In the genomic region with DNA sequence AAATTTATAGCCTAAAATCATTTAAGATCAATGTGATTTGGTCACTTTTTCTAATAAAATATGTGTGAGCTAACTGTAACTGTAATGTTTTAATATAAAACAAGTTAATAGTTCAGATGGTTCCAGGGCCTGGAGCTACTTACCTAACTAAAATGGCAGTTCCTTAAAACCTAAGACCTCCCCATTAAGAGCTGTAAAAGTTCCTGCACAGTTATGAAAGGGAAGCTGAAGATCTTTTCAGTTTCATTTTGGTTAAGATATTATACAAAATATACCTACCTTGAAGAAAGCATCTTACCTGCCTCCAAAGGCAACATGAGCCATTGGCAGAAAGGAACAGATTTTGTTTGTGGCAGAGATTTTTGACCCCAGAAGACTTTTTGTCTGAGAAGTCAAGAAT, we compare ENCODE assay signal across 24 cellular contexts. TPM values are rescaled to one million over a fixed set of nuclear protein-coding genes. Genes with fewer than 3 reads are reported as not detected.
DNase-seq lines count a peak whose midpoint lies in the region; ATAC-seq and TF ChIP-seq lines count a peak whose summit lies in the region.
"Had no signal": no experiment of that assay in that cellular context is flagged by ENCODE, and none has a peak within 500 bp of the region (broad histone marks: within the 10 kb centered on the region; RNA-seq: fewer than 3 reads in every experiment).

No MANE protein-coding gene starts in this region.

- H3K9me3 Mint-ChIP-seq in activated T-cell treated with anti-CD3 and anti-CD28 coated beads, Interleukin-2, amount 50 U/mL, for 72 hours: no peaks in the 10 kb centered on the region
- no peaks in the 10 kb centered on the region for H3K9me3 Mint-ChIP-seq in chondrocyte (ENCODE audit: low read depth)
- H3K9me3 Mint-ChIP-seq: CD4-positive, CD25-positive, alpha-beta regulatory T cell had no signal

- CTCF ChIA-PET in A673 (lab: Charles Lee): no interaction called here

- peaks cover 1% of the 10 kb centered on the region in 2 donors for H3K36me3 Mint-ChIP-seq in activated T-cell treated with anti-CD3 and anti-CD28 coated beads, Interleukin-2, amount 50 U/mL, for 72 hours (ENCODE audit: insufficient read depth in 2 of 2)
- H3K36me3 Mint-ChIP-seq in chondrocyte (ENCODE audit: low read depth): peaks cover 11% of the 10 kb centered on the region

- no peaks in the 10 kb centered on the region for H3K27me3 ChIP-seq in A673 (replicated peaks; ENCODE audit: insufficient read depth, low read depth, low read length, poor library complexity)
- H3K27me3 ChIP-seq: BE2C had no signal

- H3K27ac Mint-ChIP-seq in activated T-cell treated with anti-CD3 and anti-CD28 coated beads, Interleukin-2, amount 50 U/mL, for 72 hours: peak overlapping the region; percentile 44
- H3K27ac Mint-ChIP-seq in chondrocyte (ENCODE audit: unreplicated experiment): no peak overlapping the region

- H3K36me3 ChIP-seq in A673 (ENCODE audit: insufficient read depth, low read length, poor library complexity, severe bottlenecking): no peaks in the 10 kb centered on the region

- intact Hi-C loops in A673 (cut with micrococcal nuclease; ENCODE audit: unreplicated experiment): no loop called here

- no peak overlapping the region for H3K4me3 ChIP-seq in A673 (ENCODE audit: low read depth, low read length, poor library complexity, severe bottlenecking)

- no peak for DNase-seq in activated T-cell treated with anti-CD3 and anti-CD28 coated beads, Interleukin-2, amount 50 U/mL, for 72 hours
- DNase-seq in activated T-cell treated with anti-CD3 and anti-CD28 coated beads, Interleukin-2, amount 50 U/mL, for 48 hours: no peak
- DNase-seq in chondrocyte (ENCODE audit: low spot score): no peak
- DNase-seq in A673 (ENCODE audit: low spot score): no peak
- DNase-seq: 8988T, BE2C, GF-D8, GOT3, KG1, NCI-H1417 treated with DMSO at 0.1 percent for 48 hours, NCI-H187 treated with DMSO at 0.1 percent for 48 hours, NCI-H2227 treated with DMSO at 0.1 percent for 48 hours, NCI-H524, NCI-H82, PC-3, RPMI8226, SHP77 treated with DMSO at 0.1 percent for 48 hours, T-helper 1 cell had no signal

- no peaks in the 10 kb centered on the region for H3K4me1 Mint-ChIP-seq in activated T-cell treated with anti-CD3 and anti-CD28 coated beads, Interleukin-2, amount 50 U/mL, for 72 hours (ENCODE audit: low read depth)
- H3K4me1 Mint-ChIP-seq in chondrocyte (ENCODE audit: low read depth): no peaks in the 10 kb centered on the region

- POLR2A ChIA-PET in A673 (lab: Charles Lee; ENCODE audit: low non-redundant PET): no interaction called here

- no peak for ATAC-seq in activated T-cell treated with anti-CD3 and anti-CD28 coated beads, Interleukin-2, amount 50 U/mL, for 72 hours (replicated peaks in 1 of 2)
- ATAC-seq in GM21526 (IDR thresholded peaks at IDR 0.05; ENCODE audit: low FRiP score, unreplicated experiment): peak; percentile 57
- ATAC-seq in HG03460 (IDR thresholded peaks at IDR 0.05; ENCODE audit: unreplicated experiment): peak; percentile 46
- no peak for ATAC-seq in GM19467 (IDR thresholded peaks at IDR 0.05; ENCODE audit: unreplicated experiment)
- ATAC-seq in GM19463 (IDR thresholded peaks at IDR 0.05; ENCODE audit: unreplicated experiment): no peak
- ATAC-seq: HCT116, PC-3 had no signal

- no TSS peak for BruUV-seq in A673 (replicated peaks; lab: Mats Ljungman, UMichigan)

- H3K9me3 ChIP-seq in A673 (ENCODE audit: low read depth, low read length, poor library complexity, severe bottlenecking): no peaks in the 10 kb centered on the region
- H3K9me3 ChIP-seq: BE2C had no signal

- TF ChIP-seq CTCF in chondrocyte (IDR thresholded peaks at IDR 0.05) (no peak), A673 (conservative IDR thresholded peaks at IDR 0.05; ENCODE audit: low read depth, low read length) (no peak)

- H3K4me1 ChIP-seq in A673 (ENCODE audit: insufficient read depth, low read length, poor library complexity, severe bottlenecking): no peaks in the 10 kb centered on the region
- H3K4me1 ChIP-seq: BE2C had no signal

- H3K27ac ChIP-seq in A673 (ENCODE audit: low read depth, low read length, poor library complexity, severe bottlenecking): no peak overlapping the region

- no peaks in the 10 kb centered on the region for H3K27me3 Mint-ChIP-seq in activated T-cell treated with anti-CD3 and anti-CD28 coated beads, Interleukin-2, amount 50 U/mL, for 72 hours (ENCODE audit: low read depth)
- no peaks in the 10 kb centered on the region for H3K27me3 Mint-ChIP-seq in chondrocyte (ENCODE audit: low read depth)
- H3K27me3 Mint-ChIP-seq: CD4-positive, CD25-positive, alpha-beta regulatory T cell had no signal

- H3K4me3 Mint-ChIP-seq in activated T-cell treated with anti-CD3 and anti-CD28 coated beads, Interleukin-2, amount 50 U/mL, for 72 hours: no peak overlapping the region
- H3K4me3 Mint-ChIP-seq in chondrocyte (ENCODE audit: unreplicated experiment): no peak overlapping the region
- H3K4me3 Mint-ChIP-seq: CD4-positive, CD25-positive, alpha-beta regulatory T cell had no signal

RNA-seq across cellular contexts. Expression of a gene that starts 30.1 kb away (rescaled TPM):
- total RNA-seq in activated T-cell treated with anti-CD3 and anti-CD28 coated beads, Interleukin-2, amount 50 U/mL, for 72 hours: 10 to 100 TPM; 32.7 to 34.0 TPM
- total RNA-seq in chondrocyte (18.5 to 24.9 TPM (median 20.2 TPM) in 3 replicates), A673 (2021) (54.4 and 57.0 TPM in 2 replicates)

Comparison
In these comparisons a context has a peak if more than half of its experiments do, and no peak if none do; other contexts are left out.
1. ATAC-seq: peak in GM21526 (single experiment) and HG03460 (single experiment); none in activated T-cell treated with anti-CD3 and anti-CD28 coated beads, Interleukin-2, amount 50 U/mL, for 72 hours (0 of 2), GM19467 (single experiment) and GM19463 (single experiment).